In the genomic region with DNA sequence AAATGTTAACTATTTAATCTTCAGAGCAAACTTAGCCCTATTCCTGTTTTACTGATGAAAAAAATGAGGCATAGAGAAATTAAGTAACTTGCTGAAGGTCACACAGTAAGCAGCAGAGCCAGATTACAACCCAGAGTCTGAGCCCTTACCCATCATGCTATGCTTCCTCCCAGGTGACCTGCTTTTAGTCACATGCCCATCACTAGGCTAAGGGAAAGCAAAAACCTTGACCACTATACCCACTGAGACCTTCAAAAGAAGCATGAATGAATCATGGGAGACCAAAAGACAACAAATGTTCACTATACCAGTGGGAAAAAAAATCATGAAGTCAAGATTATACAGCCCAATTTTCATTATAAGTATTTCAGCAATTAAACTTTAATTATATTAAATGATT, we compare ENCODE assay signal across 20 cellular contexts.
"Had no signal": no experiment of that assay in that cellular context is flagged by ENCODE, and none has a peak within 500 bp of the region (broad histone marks: within the 10 kb centered on the region; RNA-seq: fewer than 3 reads in every experiment).

No MANE protein-coding gene starts in this region.

- FAIRE-seq: endothelial cell of umbilical vein had no signal

- H3K27me3 Mint-ChIP-seq: memory B cell had no signal

- H3K27me3 ChIP-seq: body of pancreas, esophagus muscularis mucosa, tibial artery had no signal

- H3K27ac ChIP-seq: body of pancreas, esophagus muscularis mucosa, tibial artery, VCaP had no signal

- H3K9me3 ChIP-seq: body of pancreas, esophagus muscularis mucosa, tibial artery had no signal

- H3K4me1 ChIP-seq: body of pancreas, tibial artery had no signal

- H3K9me3 Mint-ChIP-seq: activated naive CD4-positive, alpha-beta T cell treated with anti-CD3 and anti-CD28 coated beads, Interleukin-2, amount 50 U/mL, for 72 hours; memory B cell; neural crest cell had no signal

- H3K27ac Mint-ChIP-seq: activated naive CD4-positive, alpha-beta T cell treated with anti-CD3 and anti-CD28 coated beads, Interleukin-2, amount 50 U/mL, for 72 hours; memory B cell had no signal

- H3K4me3 ChIP-seq: body of pancreas, esophagus muscularis mucosa, smooth muscle cell, tibial artery had no signal

- H3K36me3 Mint-ChIP-seq: activated naive CD4-positive, alpha-beta T cell treated with anti-CD3 and anti-CD28 coated beads, Interleukin-2, amount 50 U/mL, for 72 hours; memory B cell had no signal

- H3K4me2 ChIP-seq: smooth muscle cell had no signal

- H3K4me3 Mint-ChIP-seq: memory B cell, neural crest cell had no signal

- H3K4me1 Mint-ChIP-seq: memory B cell had no signal

- DNase-seq: activated CD4-positive, alpha-beta T cell treated with anti-CD3 and anti-CD28 coated beads for 1 hour; activated CD4-positive, alpha-beta T cell treated with anti-CD3 and anti-CD28 coated beads, Interleukin-2, amount 50 U/mL, for 48 hours; activated gamma-delta T cell; activated T-cell treated with anti-CD3 and anti-CD28 coated beads, Interleukin-2, amount 50 U/mL, for 1 hour; body of pancreas; dermis blood vessel endothelial cell; effector memory CD4-positive, alpha-beta T cell; stimulated activated CD4-positive, alpha-beta T cell treated with anti-CD3 and anti-CD28 coated beads, Interleukin-4, amount 100 ng/mL, for 24 hours; stimulated activated naive CD4-positive, alpha-beta T cell; substantia nigra; T-helper 2 cell; tibial artery had no signal

- ATAC-seq: body of pancreas, sciatic nerve had no signal
